In the genomic region with DNA sequence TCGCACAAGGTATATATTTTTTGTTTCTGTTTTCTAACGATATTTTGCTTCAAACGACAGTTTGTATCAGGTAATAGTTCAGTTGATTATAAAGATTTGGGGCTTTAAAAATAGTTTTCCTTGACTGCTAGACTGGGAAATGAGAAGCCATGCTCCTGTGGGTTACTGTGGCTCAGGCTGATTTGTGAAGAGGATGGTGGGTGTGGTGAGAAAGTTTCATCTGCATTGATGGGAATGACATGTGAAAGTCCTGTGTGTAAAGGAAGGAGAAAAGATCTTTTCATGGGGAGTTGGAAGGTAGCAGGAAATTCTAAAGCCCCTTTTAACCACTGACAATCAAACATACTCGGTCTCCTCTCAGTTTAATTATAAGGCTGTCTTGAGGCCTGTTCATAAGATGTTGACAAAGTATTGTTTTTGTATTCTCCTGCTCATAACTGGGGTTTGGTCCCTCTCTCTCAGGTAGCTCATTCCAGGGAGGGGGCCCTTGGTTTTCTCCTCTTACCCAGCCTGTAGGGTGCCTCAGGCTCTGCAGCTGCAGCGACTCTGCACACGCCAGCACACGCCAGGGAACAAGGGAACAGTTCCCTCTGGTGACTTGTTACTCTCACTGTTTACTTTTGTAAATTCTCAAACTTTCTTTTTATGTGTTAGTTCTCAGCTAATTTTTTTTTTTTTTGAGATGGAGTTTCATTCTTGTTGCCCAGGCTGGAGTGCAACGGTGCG, we compare ENCODE assay signal across 12 cellular contexts.
"Had no signal": no experiment of that assay in that cellular context is flagged by ENCODE, and none has a peak within 500 bp of the region (broad histone marks: within the 10 kb centered on the region; RNA-seq: fewer than 3 reads in every experiment).

No MANE protein-coding gene starts in this region.

- ATAC-seq: stimulated activated effector memory CD8-positive, alpha-beta T cell treated with anti-CD3 and anti-CD28 coated beads, Interleukin-12 subunit alpha, Interleukin-12 subunit beta, amount 100 ng/mL, for 72 hours had no signal

- H3K4me3 ChIP-seq: cardiac muscle cell, heart left ventricle, left ventricle myocardium inferior, smooth muscle cell, tibial nerve had no signal

- DNase-seq: activated CD4-positive, alpha-beta memory T cell treated with anti-CD3 and anti-CD28 coated beads for 36 hours; activated CD4-positive, CD25-positive, alpha-beta regulatory T cell treated with anti-CD3 and anti-CD28 coated beads, Interleukin-2, amount 50 U/mL, for 72 hours; activated gamma-delta T cell; activated T-cell treated with anti-CD3 and anti-CD28 coated beads, Interleukin-2, amount 50 U/mL, for 48 hours; amygdala; left ventricle myocardium inferior; mesenchymal stem cell had no signal

- H3K9me3 ChIP-seq: heart left ventricle, left ventricle myocardium inferior, tibial nerve had no signal

- H3K27me3 ChIP-seq: cardiac muscle cell, heart left ventricle, tibial nerve had no signal

- H3K36me3 ChIP-seq: cardiac muscle cell, heart left ventricle, left ventricle myocardium inferior, tibial nerve had no signal

- H3K4me2 ChIP-seq: smooth muscle cell had no signal

- H3K27ac ChIP-seq: cardiac muscle cell, heart left ventricle, left ventricle myocardium inferior, tibial nerve had no signal
